Comparison of ENCODE assay signal across 12 cellular contexts in the genomic region with DNA sequence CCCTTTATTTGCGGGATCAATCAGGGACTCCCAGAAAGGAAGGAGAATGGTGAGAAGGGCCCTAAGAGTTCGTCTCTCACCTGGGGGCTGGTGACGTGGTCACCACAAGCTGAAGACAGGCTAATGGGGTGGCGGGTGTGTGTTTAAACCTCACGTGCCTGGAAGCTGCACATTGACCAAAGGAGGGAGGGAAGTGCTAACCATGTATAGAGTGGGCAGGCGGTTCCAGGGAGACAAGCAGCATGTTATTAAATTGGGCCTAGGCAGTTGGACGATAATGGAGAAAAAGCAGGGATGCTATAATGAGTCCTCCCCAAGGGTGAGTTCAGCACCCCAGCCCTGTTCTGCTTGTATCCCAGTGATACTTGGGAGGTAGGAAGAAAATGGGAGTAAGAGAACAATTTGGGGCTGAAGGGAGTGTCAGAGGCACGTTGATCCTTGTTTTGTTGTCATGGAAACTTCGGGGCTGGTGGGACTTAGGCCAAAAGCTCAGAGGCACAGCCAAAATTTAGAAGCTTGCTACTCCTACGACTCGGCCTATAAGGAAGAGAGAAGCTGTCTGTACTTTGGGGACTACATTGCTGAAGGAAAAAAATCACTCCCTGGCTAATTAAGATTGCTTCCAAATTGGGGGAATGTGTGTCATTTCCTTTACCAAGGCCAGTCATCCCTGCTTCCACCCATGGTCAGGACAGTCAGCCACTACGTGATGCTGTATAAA. TPM values are rescaled to one million over a fixed set of nuclear protein-coding genes. Genes with fewer than 3 reads are reported as not detected.
DNase-seq lines count a peak whose midpoint lies in the region; ATAC-seq, FAIRE-seq and TF ChIP-seq lines count a peak whose summit lies in the region.
"Had no signal": no experiment of that assay in that cellular context is flagged by ENCODE, and none has a peak within 500 bp of the region (broad histone marks: within the 10 kb centered on the region; RNA-seq: fewer than 3 reads in every experiment).

No MANE protein-coding gene starts in this region.

- DNase-seq in HCT116 (ENCODE audit: low read depth, low spot score) (no peak), breast epithelium (ENCODE audit: low spot score in 2 of 2) (peak in 1 of 2 donors; percentile 34), hepatic stellate cell (ENCODE audit: low spot score) (peak; percentile 53), stromal cell of bone marrow (ENCODE audit: low read depth) (peak; percentile 37), NCI-H748 (lab: John Stamatoyannopoulos, UW; ENCODE audit: unreplicated experiment) (no peak), SW480 (ENCODE audit: low spot score) (no peak), RCC 7860 (ENCODE audit: low spot score) (no peak)
- DNase-seq: activated CD4-positive, alpha-beta memory T cell treated with anti-CD3 and anti-CD28 coated beads, Interleukin-2, amount 10 ng/mL, durations not matched to agents 7 days and 5 days; NCI-H526 treated with DMSO at 0.1 percent for 48 hours had no signal

- H3K4me2 ChIP-seq in HCT116 (ENCODE audit: low read length): no peak overlapping the region

- intact Hi-C loops in HCT116 (cut with micrococcal nuclease): loop anchor here (2.0 to 10.0 kb wide), 2 partner anchors 95 to 113 kb away; a partner anchor contains a TSS
- intact Hi-C loops in breast epithelium (cut with DNase I; ENCODE audit: low total_unique reads): no loop called here

- TF ChIP-seq POLR2A in HCT116 (IDR thresholded peaks at IDR 0.05; ENCODE audit: borderline replicate concordance, extremely low read depth, insufficient read depth, insufficient read length) (no peak), breast epithelium (IDR thresholded peaks at IDR 0.05) (no peak)

- no peaks in the 10 kb centered on the region for H3K79me2 ChIP-seq in HCT116 (ENCODE audit: insufficient read depth, low read length)

- RAD21 ChIA-PET in HCT116 (lab: Charles Lee; ENCODE audit: low non-redundant PET in 1 of 2, low total read pairs in 2 of 2, uncharacterized antibody in 2 of 2, unreplicated experiment in 2 of 2): no interaction called here

- H2AFZ ChIP-seq in HCT116 (ENCODE audit: low read depth, low read length, poor library complexity, severe bottlenecking): no peak overlapping the region

- H3K4me1 ChIP-seq in HCT116 (ENCODE audit: control insufficient read depth in 1 of 2, insufficient read depth in 2 of 2, low read length in 2 of 2): no peaks in the 10 kb centered on the region
- no peaks in the 10 kb centered on the region for H3K4me1 ChIP-seq in breast epithelium

- no peaks in the 10 kb centered on the region for H3K9me2 ChIP-seq in HCT116 (ENCODE audit: insufficient read depth)

- CTCF ChIA-PET in HCT116 (lab: Charles Lee): no interaction called here

- H3K9me3 ChIP-seq in HCT116 (ENCODE audit: control insufficient read depth in 1 of 2, insufficient read depth in 1 of 2, low read depth in 1 of 2, low read length in 2 of 2): no peaks in the 10 kb centered on the region
- H3K9me3 ChIP-seq in breast epithelium: no peaks in the 10 kb centered on the region

- H3K27ac ChIP-seq in HCT116 (ENCODE audit: low read depth, low read length) (no peak overlapping the region), breast epithelium (peak overlapping the region; percentile 21 to 39)

- H3K36me3 ChIP-seq in HCT116 (ENCODE audit: control insufficient read depth in 1 of 2, insufficient read depth in 2 of 2, low read length in 2 of 2) (peaks cover 4 to 8% of the 10 kb centered on the region in 2 experiments; a peak in 2 of 4 replicates), breast epithelium (peaks cover 2% of the 10 kb centered on the region)

- H3K4me3 ChIP-seq in HCT116 (replicated peaks in 1 of 2; ENCODE audit: low read depth in 1 of 2, low read length in 2 of 2) (no peak overlapping the region), breast epithelium (no peak overlapping the region)

- TF ChIP-seq CTCF in HCT116 (IDR thresholded peaks at IDR 0.05 in 2 of 3, conservative IDR thresholded peaks at IDR 0.05 in 1 of 3; ENCODE audit: borderline replicate concordance in 1 of 3, insufficient read depth in 1 of 3, low read depth in 2 of 3, low read length in 2 of 3) (no peak), breast epithelium (IDR thresholded peaks at IDR 0.05) (no peak)

- TF ChIP-seq RAD21 in HCT116 (IDR thresholded peaks at IDR 0.05; ENCODE audit: low read depth): no peak

- H4K20me1 ChIP-seq in HCT116 (ENCODE audit: insufficient read depth): no peaks in the 10 kb centered on the region

- no peak for FAIRE-seq in RCC 7860 (lab: Jason Lieb, UNC)

- no peak overlapping the region for H3K9ac ChIP-seq in HCT116 (ENCODE audit: low read length)

- TSS peak; percentile 13 for BruUV-seq in HCT116 (replicated peaks; lab: Mats Ljungman, UMichigan)

- POLR2A ChIA-PET in HCT116 (lab: Charles Lee): no interaction called here

- ATAC-seq in HCT116: no peak
- ATAC-seq in HG03108 (IDR thresholded peaks at IDR 0.05; ENCODE audit: unreplicated experiment): no peak

- H3K27me3 ChIP-seq in HCT116 (ENCODE audit: insufficient read depth, low read length) (no peaks in the 10 kb centered on the region), breast epithelium (no peaks in the 10 kb centered on the region)

TF ChIP-seq in HCT116, 20 proteins besides CTCF, POLR2A, EP300 and RAD21 (continues in another document):
- no peak for TF ChIP-seq ZFX (IDR thresholded peaks at IDR 0.05)
- TF ChIP-seq, protein P1, sequence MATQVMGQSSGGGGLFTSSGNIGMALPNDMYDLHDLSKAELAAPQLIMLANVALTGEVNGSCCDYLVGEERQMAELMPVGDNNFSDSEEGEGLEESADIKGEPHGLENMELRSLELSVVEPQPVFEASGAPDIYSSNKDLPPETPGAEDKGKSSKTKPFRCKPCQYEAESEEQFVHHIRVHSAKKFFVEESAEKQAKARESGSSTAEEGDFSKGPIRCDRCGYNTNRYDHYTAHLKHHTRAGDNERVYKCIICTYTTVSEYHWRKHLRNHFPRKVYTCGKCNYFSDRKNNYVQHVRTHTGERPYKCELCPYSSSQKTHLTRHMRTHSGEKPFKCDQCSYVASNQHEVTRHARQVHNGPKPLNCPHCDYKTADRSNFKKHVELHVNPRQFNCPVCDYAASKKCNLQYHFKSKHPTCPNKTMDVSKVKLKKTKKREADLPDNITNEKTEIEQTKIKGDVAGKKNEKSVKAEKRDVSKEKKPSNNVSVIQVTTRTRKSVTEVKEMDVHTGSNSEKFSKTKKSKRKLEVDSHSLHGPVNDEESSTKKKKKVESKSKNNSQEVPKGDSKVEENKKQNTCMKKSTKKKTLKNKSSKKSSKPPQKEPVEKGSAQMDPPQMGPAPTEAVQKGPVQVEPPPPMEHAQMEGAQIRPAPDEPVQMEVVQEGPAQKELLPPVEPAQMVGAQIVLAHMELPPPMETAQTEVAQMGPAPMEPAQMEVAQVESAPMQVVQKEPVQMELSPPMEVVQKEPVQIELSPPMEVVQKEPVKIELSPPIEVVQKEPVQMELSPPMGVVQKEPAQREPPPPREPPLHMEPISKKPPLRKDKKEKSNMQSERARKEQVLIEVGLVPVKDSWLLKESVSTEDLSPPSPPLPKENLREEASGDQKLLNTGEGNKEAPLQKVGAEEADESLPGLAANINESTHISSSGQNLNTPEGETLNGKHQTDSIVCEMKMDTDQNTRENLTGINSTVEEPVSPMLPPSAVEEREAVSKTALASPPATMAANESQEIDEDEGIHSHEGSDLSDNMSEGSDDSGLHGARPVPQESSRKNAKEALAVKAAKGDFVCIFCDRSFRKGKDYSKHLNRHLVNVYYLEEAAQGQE (IDR thresholded peaks at IDR 0.05; ENCODE audit: low read depth): no peak
- TF ChIP-seq FOSL1 (IDR thresholded peaks at IDR 0.05; ENCODE audit: low read depth): no peak
- TF ChIP-seq EZH2 (IDR thresholded peaks at IDR 0.05): no peak
- no peak for TF ChIP-seq CEBPB (IDR thresholded peaks at IDR 0.05; ENCODE audit: low read depth)
- TF ChIP-seq, protein P2, sequence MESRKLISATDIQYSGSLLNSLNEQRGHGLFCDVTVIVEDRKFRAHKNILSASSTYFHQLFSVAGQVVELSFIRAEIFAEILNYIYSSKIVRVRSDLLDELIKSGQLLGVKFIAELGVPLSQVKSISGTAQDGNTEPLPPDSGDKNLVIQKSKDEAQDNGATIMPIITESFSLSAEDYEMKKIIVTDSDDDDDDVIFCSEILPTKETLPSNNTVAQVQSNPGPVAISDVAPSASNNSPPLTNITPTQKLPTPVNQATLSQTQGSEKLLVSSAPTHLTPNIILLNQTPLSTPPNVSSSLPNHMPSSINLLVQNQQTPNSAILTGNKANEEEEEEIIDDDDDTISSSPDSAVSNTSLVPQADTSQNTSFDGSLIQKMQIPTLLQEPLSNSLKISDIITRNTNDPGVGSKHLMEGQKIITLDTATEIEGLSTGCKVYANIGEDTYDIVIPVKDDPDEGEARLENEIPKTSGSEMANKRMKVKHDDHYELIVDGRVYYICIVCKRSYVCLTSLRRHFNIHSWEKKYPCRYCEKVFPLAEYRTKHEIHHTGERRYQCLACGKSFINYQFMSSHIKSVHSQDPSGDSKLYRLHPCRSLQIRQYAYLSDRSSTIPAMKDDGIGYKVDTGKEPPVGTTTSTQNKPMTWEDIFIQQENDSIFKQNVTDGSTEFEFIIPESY (IDR thresholded peaks at IDR 0.05; ENCODE audit: extremely low read depth, insufficient replicate concordance, low read length): no peak
- TF ChIP-seq SRF (IDR thresholded peaks at IDR 0.05; ENCODE audit: low read depth): no peak
- TF ChIP-seq TCF7L2 (IDR thresholded peaks at IDR 0.05; ENCODE audit: borderline replicate concordance, extremely low read depth, insufficient read depth, insufficient read length): no peak
- no peak for TF ChIP-seq SP1 (IDR thresholded peaks at IDR 0.05; ENCODE audit: low read depth)
- no peak for TF ChIP-seq CBX3 (IDR thresholded peaks at IDR 0.05; ENCODE audit: low read depth)
- no peak for TF ChIP-seq YY1 (IDR thresholded peaks at IDR 0.05; ENCODE audit: extremely low read depth, insufficient replicate concordance, low read depth, low read length)
- TF ChIP-seq, protein P3, sequence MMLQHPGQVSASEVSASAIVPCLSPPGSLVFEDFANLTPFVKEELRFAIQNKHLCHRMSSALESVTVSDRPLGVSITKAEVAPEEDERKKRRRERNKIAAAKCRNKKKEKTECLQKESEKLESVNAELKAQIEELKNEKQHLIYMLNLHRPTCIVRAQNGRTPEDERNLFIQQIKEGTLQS (IDR thresholded peaks at IDR 0.05): no peak
- TF ChIP-seq, protein P4, sequence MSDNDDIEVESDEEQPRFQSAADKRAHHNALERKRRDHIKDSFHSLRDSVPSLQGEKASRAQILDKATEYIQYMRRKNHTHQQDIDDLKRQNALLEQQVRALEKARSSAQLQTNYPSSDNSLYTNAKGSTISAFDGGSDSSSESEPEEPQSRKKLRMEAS (IDR thresholded peaks at IDR 0.05): no peak
- no peak for TF ChIP-seq POLR2AphosphoS5 (IDR thresholded peaks at IDR 0.05; ENCODE audit: low read depth, low read length)
- no peak for TF ChIP-seq ELF1 (IDR thresholded peaks at IDR 0.05; ENCODE audit: borderline replicate concordance, low read depth)
- no peak for TF ChIP-seq EZH2phosphoT487 (IDR thresholded peaks at IDR 0.05; ENCODE audit: borderline replicate concordance)
- no peak for TF ChIP-seq EGR1 (IDR thresholded peaks at IDR 0.05; ENCODE audit: low read depth)
- no peak for TF ChIP-seq ZNF274 (IDR thresholded peaks at IDR 0.05; ENCODE audit: low read depth, low read length)

RNA-seq across cellular contexts. Expression of a gene that starts 33.2 kb away (rescaled TPM):
- total RNA-seq in HCT116 (2021; ENCODE audit: unreplicated experiment) (0.30 TPM), breast epithelium (not detected)
- polyA plus RNA-seq in HCT116 (2012): 0.09 TPM in 2 replicates
- total RNA-seq: activated CD4-positive, alpha-beta memory T cell treated with anti-CD3 and anti-CD28 coated beads, Interleukin-2, amount 10 ng/mL, durations not matched to agents 7 days and 5 days; epithelial cell of proximal tubule; lung microvascular endothelial cell had no signal

Comparison
In these comparisons a context has a peak if more than half of its experiments do, and no peak if none do; other contexts are left out.
1. DNase-seq: peak in hepatic stellate cell (single experiment) and stromal cell of bone marrow (single experiment); none in HCT116 (single experiment), NCI-H748 (single experiment), SW480 (single experiment) and RCC 7860 (single experiment).